8 cellular contexts compared by ENCODE assay signal in genomic region chr2:73269686-73270465, GRCh38. TPM values are rescaled to one million over a fixed set of nuclear protein-coding genes. Genes with fewer than 3 reads are reported as not detected.
DNase-seq lines count a peak whose midpoint lies in the region; ATAC-seq and TF ChIP-seq lines count a peak whose summit lies in the region.

No MANE protein-coding gene starts in this region.

- no peak for DNase-seq in mammary epithelial cell
- peak; percentile 70 for DNase-seq in osteoblast (ENCODE audit: insufficient read length, low spot score, missing footprints)
- DNase-seq in lower lobe of right lung: no peak
- no peak for DNase-seq in SIG-M5 (lab: John Stamatoyannopoulos, UW)
- no peak for DNase-seq in amniotic stem cell (lab: John Stamatoyannopoulos, UW)
- DNase-seq in NCI-H1048 (lab: John Stamatoyannopoulos, UW): no peak

- H3K4me3 ChIP-seq in HUES48 (ENCODE audit: low read depth, low read length) (peak overlapping the region; percentile 62), mammary epithelial cell (replicated peaks in 1 of 3; ENCODE audit: insufficient read depth in 1 of 3, low read depth in 2 of 3, low read length in 3 of 3) (peak overlapping the region in 2 of 3 experiments; percentile 50), osteoblast (ENCODE audit: insufficient read depth, low read length) (no peak overlapping the region), lower lobe of right lung (no peak overlapping the region)

- no peaks in the 10 kb centered on the region for H3K4me1 ChIP-seq in HUES48 (ENCODE audit: control insufficient read depth, insufficient read depth, low read length)
- peaks cover 13% of the 10 kb centered on the region for H3K4me1 ChIP-seq in mammary epithelial cell (ENCODE audit: insufficient read depth, low read length)
- H3K4me1 ChIP-seq in osteoblast (ENCODE audit: insufficient read depth, low read length): no peaks in the 10 kb centered on the region
- no peaks in the 10 kb centered on the region for H3K4me1 ChIP-seq in lower lobe of right lung

- no peak overlapping the region for H3K9ac ChIP-seq in HUES48 (ENCODE audit: low read depth, low read length)
- no peak overlapping the region for H3K9ac ChIP-seq in mammary epithelial cell (ENCODE audit: insufficient read depth, low read length)

- H2AFZ ChIP-seq in mammary epithelial cell (ENCODE audit: low read depth, low read length) (peak overlapping the region; percentile 85), osteoblast (ENCODE audit: low read length) (no peak overlapping the region)

- peak; percentile 8 for ATAC-seq in GM19035 (IDR thresholded peaks at IDR 0.05; ENCODE audit: unreplicated experiment)
- no peak for ATAC-seq in lower lobe of right lung

- no peaks in the 10 kb centered on the region for H3K9me3 ChIP-seq in HUES48 (ENCODE audit: control insufficient read depth, insufficient read depth, low read length)
- no peaks in the 10 kb centered on the region for H3K9me3 ChIP-seq in mammary epithelial cell (replicated peaks; ENCODE audit: insufficient read depth, low read length)
- peaks cover 3% of the 10 kb centered on the region for H3K9me3 ChIP-seq in osteoblast (ENCODE audit: low read depth, low read length)
- H3K9me3 ChIP-seq in lower lobe of right lung: no peaks in the 10 kb centered on the region

- H3K4me2 ChIP-seq in mammary epithelial cell (ENCODE audit: insufficient read depth, low read depth, low read length) (peak overlapping the region; percentile 92), osteoblast (ENCODE audit: insufficient read depth, low read length) (no peak overlapping the region)

- TF ChIP-seq CTCF in mammary epithelial cell (conservative IDR thresholded peaks at IDR 0.05 in 1 of 2, IDR thresholded peaks at IDR 0.05 in 1 of 2; ENCODE audit: extremely low read depth in 1 of 2, insufficient read depth in 1 of 2, low read depth in 1 of 2, low read length in 2 of 2): no peak
- no peak for TF ChIP-seq CTCF in osteoblast (IDR thresholded peaks at IDR 0.05; ENCODE audit: extremely low read depth, low read depth, low read length)
- no peak for TF ChIP-seq CTCF in lower lobe of right lung (IDR thresholded peaks at IDR 0.05)

- dilution Hi-C loops in mammary epithelial cell (cut with HindIII; ENCODE audit: low sequenced_read_pairs): no loop called here

- intact Hi-C loops in mammary epithelial cell (cut with micrococcal nuclease): loop anchor here (1.0 to 10.0 kb wide), 3 partner anchors 90 to 925 kb away; partner anchors contain the start of gene MTHFD2
- intact Hi-C loops in lower lobe of right lung (cut with DNase I): no loop called here

- H4K20me1 ChIP-seq in mammary epithelial cell (ENCODE audit: insufficient read depth, low read length) (no peaks in the 10 kb centered on the region), osteoblast (ENCODE audit: insufficient read depth, low read length) (no peaks in the 10 kb centered on the region)

- BruUV-seq in mammary epithelial cell (replicated peaks; lab: Mats Ljungman, UMichigan): no TSS peak

- H3K79me2 ChIP-seq in mammary epithelial cell (ENCODE audit: insufficient read depth, low read length): no peaks in the 10 kb centered on the region
- no peaks in the 10 kb centered on the region for H3K79me2 ChIP-seq in osteoblast (ENCODE audit: insufficient read depth, low read length)

- H3K27me3 ChIP-seq in HUES48 (ENCODE audit: control insufficient read depth, insufficient read depth, low read length) (peaks cover 32% of the 10 kb centered on the region), mammary epithelial cell (ENCODE audit: insufficient read depth, low read length) (no peaks in the 10 kb centered on the region), osteoblast (ENCODE audit: insufficient read depth, low read length) (peaks cover 42% of the 10 kb centered on the region), lower lobe of right lung (ENCODE audit: low read depth) (peaks cover 39% of the 10 kb centered on the region)

- H3K27ac ChIP-seq in HUES48 (ENCODE audit: low read depth, low read length): no peak overlapping the region
- H3K27ac ChIP-seq in mammary epithelial cell (ENCODE audit: insufficient read depth, low read depth, low read length): no peak overlapping the region
- no peak overlapping the region for H3K27ac ChIP-seq in osteoblast (ENCODE audit: low read depth, low read length)
- no peak overlapping the region for H3K27ac ChIP-seq in lower lobe of right lung

- in situ Hi-C loops in mammary epithelial cell (cut with MboI; ENCODE audit: low sequenced_read_pairs in 2 of 2): no loop called here

- WGBS in mammary epithelial cell (ENCODE audit: low coverage, missing lambda C conversion rate): 64% methylated on average over 7 of the region's 22 CpGs

- H3K36me3 ChIP-seq in HUES48 (ENCODE audit: control insufficient read depth, insufficient read depth, low read length) (no peaks in the 10 kb centered on the region), mammary epithelial cell (ENCODE audit: insufficient read depth, low read length) (no peaks in the 10 kb centered on the region), osteoblast (ENCODE audit: insufficient read depth, low read length) (no peaks in the 10 kb centered on the region), lower lobe of right lung (no peaks in the 10 kb centered on the region)

- CTCF ChIA-PET in mammary epithelial cell (lab: Charles Lee; ENCODE audit: low non-redundant PET): no interaction called here

RNA-seq across cellular contexts. Expression of gene FBXO41, which starts 14.4 kb away (rescaled TPM):
- total RNA-seq in mammary epithelial cell (1 to 10 TPM; 6.7 to 8.9 TPM), osteoblast (0.29 and 0.36 TPM in 2 replicates), lower lobe of right lung (2.9 TPM)
- polyA plus RNA-seq in mammary epithelial cell: 4.5 TPM
- polyA minus RNA-seq in mammary epithelial cell: 18.5 TPM

RNA-seq across cellular contexts. Expression of gene EGR4, which starts 23.5 kb away (rescaled TPM):
- total RNA-seq in mammary epithelial cell (under 1 TPM in 1 of 2 donors, not detected in 1; 0.12 TPM), osteoblast (not detected in 2 replicates), lower lobe of right lung (not detected)
- polyA plus RNA-seq in mammary epithelial cell: 0.02 TPM
- polyA minus RNA-seq in mammary epithelial cell: not detected

RNA-seq across cellular contexts. Expression of gene CCT7, which starts 35.8 kb away (rescaled TPM):
- 100 to 1,000 TPM; 204 to 348 TPM for total RNA-seq in mammary epithelial cell
- polyA plus RNA-seq in mammary epithelial cell: 357 TPM
- 607 TPM for polyA minus RNA-seq in mammary epithelial cell
- total RNA-seq in osteoblast: 180 and 200 TPM in 2 replicates
- total RNA-seq in lower lobe of right lung: 151 TPM

RNA-seq across cellular contexts. Expression of gene PRADC1, which starts 36.8 kb away (rescaled TPM):
- total RNA-seq in mammary epithelial cell: 10 to 100 TPM; 11.5 to 14.0 TPM
- 15.4 TPM for polyA plus RNA-seq in mammary epithelial cell
- polyA minus RNA-seq in mammary epithelial cell: 8.5 TPM
- total RNA-seq in osteoblast: 11.2 and 15.9 TPM in 2 replicates
- total RNA-seq in lower lobe of right lung: 14.8 TPM

RNA-seq across cellular contexts. Expression of gene SMYD5, which starts 55.8 kb away (rescaled TPM):
- total RNA-seq in mammary epithelial cell (10 to 100 TPM; 19.5 to 31.7 TPM), osteoblast (16.5 and 17.4 TPM in 2 replicates), lower lobe of right lung (13.3 TPM)
- polyA plus RNA-seq in mammary epithelial cell: 21.8 TPM
- 30.3 TPM for polyA minus RNA-seq in mammary epithelial cell

Comparison
In these comparisons a context has a peak if more than half of its experiments do, and no peak if none do; other contexts are left out.
1. H3K4me3 ChIP-seq: peak in HUES48 (single experiment) and mammary epithelial cell (2 of 3); none in osteoblast (single experiment) and lower lobe of right lung (single experiment).